In the genomic region with DNA sequence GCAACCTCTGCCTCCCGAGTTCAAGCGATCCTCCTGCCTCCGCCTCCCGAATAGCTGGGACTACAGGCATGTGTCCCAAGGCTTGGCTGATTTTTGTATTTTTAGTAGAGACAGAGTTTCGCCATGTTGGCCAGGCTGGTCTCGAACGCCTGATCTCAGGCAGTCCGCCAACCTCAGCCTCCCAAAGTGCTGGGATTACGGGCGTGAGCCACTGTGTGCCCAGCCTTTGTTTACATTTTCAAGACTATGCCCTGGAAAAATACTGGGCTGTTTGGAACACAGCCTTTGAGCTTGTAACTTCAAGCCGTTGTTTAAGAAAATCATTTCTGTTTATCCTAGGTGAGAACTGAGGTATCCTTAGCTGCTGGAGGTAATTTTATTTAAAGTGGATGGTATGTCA, we compare ENCODE assay signal across 10 cellular contexts. TPM values are rescaled to one million over a fixed set of nuclear protein-coding genes. Genes with fewer than 3 reads are reported as not detected.
DNase-seq lines count a peak whose midpoint lies in the region; ATAC-seq and TF ChIP-seq lines count a peak whose summit lies in the region.
"Had no signal": no experiment of that assay in that cellular context is flagged by ENCODE, and none has a peak within 500 bp of the region (broad histone marks: within the 10 kb centered on the region; RNA-seq: fewer than 3 reads in every experiment).

No MANE protein-coding gene starts in this region.

- no peak for TF ChIP-seq CTCF in colonic mucosa (IDR thresholded peaks at IDR 0.05)

- POLR2A ChIA-PET in HEK293T (lab: Yijun Ruan, JAX), result no interaction called here

- H3K27me3 ChIP-seq in colonic mucosa (no peaks in the 10 kb centered on the region), muscle layer of colon (ENCODE audit: control insufficient read depth in 1 of 2, insufficient read depth in 2 of 2, low read length in 2 of 2) (no peaks in the 10 kb centered on the region)

- ATAC-seq in stimulated activated naive CD8-positive, alpha-beta T cell treated with anti-CD3 and anti-CD28 coated beads, Interleukin-15, Interleukin-2, amounts not matched to agents 100 U/mL and 50 U/mL, for 24 hours, result no peak

- H3K9me3 ChIP-seq in colonic mucosa (no peaks in the 10 kb centered on the region), muscle layer of colon (ENCODE audit: low read length) (no peaks in the 10 kb centered on the region)

- no peaks in the 10 kb centered on the region for H3K9me3 Mint-ChIP-seq in stimulated activated naive CD8-positive, alpha-beta T cell treated with anti-CD3 and anti-CD28 coated beads, Interleukin-15, Interleukin-2, amounts not matched to agents 100 ng/mL and 50 ng/mL, for 24 hours

- H3K4me3 ChIP-seq in colonic mucosa (peak overlapping the region; percentile 99), muscle layer of colon (ENCODE audit: low read depth in 1 of 2, low read length in 2 of 2) (no peak overlapping the region)

- H3K4me1 Mint-ChIP-seq in stimulated activated naive CD8-positive, alpha-beta T cell treated with anti-CD3 and anti-CD28 coated beads, Interleukin-15, Interleukin-2, amounts not matched to agents 100 ng/mL and 50 ng/mL, for 24 hours (ENCODE audit: low read depth), result peaks cover 84% of the 10 kb centered on the region

- peaks cover 33% of the 10 kb centered on the region for H3K36me3 Mint-ChIP-seq in stimulated activated naive CD8-positive, alpha-beta T cell treated with anti-CD3 and anti-CD28 coated beads, Interleukin-15, Interleukin-2, amounts not matched to agents 100 ng/mL and 50 ng/mL, for 24 hours (ENCODE audit: low read depth)

- H3K4me1 ChIP-seq in colonic mucosa (peaks cover 19% of the 10 kb centered on the region), muscle layer of colon (ENCODE audit: insufficient read depth, low read length) (peaks cover 34% of the 10 kb centered on the region)

- no peak for DNase-seq in stimulated activated naive CD8-positive, alpha-beta T cell treated with anti-CD3 and anti-CD28 coated beads, Interleukin-15, Interleukin-2, amounts not matched to agents 100 U/mL and 50 U/mL, for 24 hours
- DNase-seq in colonic mucosa (peak; percentile 78), foreskin melanocyte (no peak), HT-29 (ENCODE audit: low spot score) (no peak), HEK293T (ENCODE audit: extremely low spot score) (no peak), NCI-H1694 (lab: John Stamatoyannopoulos, UW) (no peak)
- DNase-seq: NCI-H2227 treated with DMSO at 0.1 percent for 48 hours had no signal

- H3K27ac ChIP-seq in colonic mucosa, result peak overlapping the region; percentile 97
- H3K27ac ChIP-seq in muscle layer of colon (ENCODE audit: low read depth, low read length), result peak overlapping the region; percentile 27

- intact Hi-C loops in colonic mucosa (cut with DNase I), result no loop called here

- CTCF ChIA-PET in HEK293T (lab: Yijun Ruan, JAX), result interaction anchor here (1.1 kb wide), 1 partner anchor 65 kb away, joined by 4 read pairs; no protein-coding TSS in a partner anchor

- H3K36me3 ChIP-seq in colonic mucosa, result no peaks in the 10 kb centered on the region
- H3K36me3 ChIP-seq in muscle layer of colon (ENCODE audit: insufficient read depth, low read length), result peaks cover 5% of the 10 kb centered on the region

- H3K27me3 Mint-ChIP-seq in stimulated activated naive CD8-positive, alpha-beta T cell treated with anti-CD3 and anti-CD28 coated beads, Interleukin-15, Interleukin-2, amounts not matched to agents 100 ng/mL and 50 ng/mL, for 24 hours, result no peaks in the 10 kb centered on the region

- H3K27ac Mint-ChIP-seq in stimulated activated naive CD8-positive, alpha-beta T cell treated with anti-CD3 and anti-CD28 coated beads, Interleukin-15, Interleukin-2, amounts not matched to agents 100 ng/mL and 50 ng/mL, for 24 hours, result peak overlapping the region; percentile 31

- H3K9ac ChIP-seq in colonic mucosa (ENCODE audit: low read depth in 2 of 2, low read length in 2 of 2) (peak overlapping the region in 1 of 2 donors; percentile 73), muscle layer of colon (ENCODE audit: low read length) (no peak overlapping the region)

- H3K4me3 Mint-ChIP-seq in stimulated activated naive CD8-positive, alpha-beta T cell treated with anti-CD3 and anti-CD28 coated beads, Interleukin-15, Interleukin-2, amounts not matched to agents 100 ng/mL and 50 ng/mL, for 24 hours, result peak overlapping the region; percentile 5

TF ChIP-seq in HEK293T, 16 proteins besides CTCF, POLR2A, EP300 and RAD21:
- no peak for TF ChIP-seq TARDBP (IDR thresholded peaks at IDR 0.05)
- TF ChIP-seq FOXK2 (IDR thresholded peaks at IDR 0.05), result no peak
- TF ChIP-seq FOXM1 (IDR thresholded peaks at IDR 0.05; ENCODE audit: borderline replicate concordance), result no peak
- no peak for TF ChIP-seq ARNT (IDR thresholded peaks at IDR 0.05)
- no peak for TF ChIP-seq ZNF384 (IDR thresholded peaks at IDR 0.05)
- TF ChIP-seq BHLHE40 (IDR thresholded peaks at IDR 0.05; ENCODE audit: borderline replicate concordance), result no peak
- no peak for TF ChIP-seq L3MBTL2 (conservative IDR thresholded peaks at IDR 0.05)
- TF ChIP-seq SUZ12 (IDR thresholded peaks at IDR 0.05), result no peak
- no peak for TF ChIP-seq HDGF (IDR thresholded peaks at IDR 0.05; ENCODE audit: borderline replicate concordance)
- no peak for TF ChIP-seq ELF4 (IDR thresholded peaks at IDR 0.05)
- TF ChIP-seq FOXA1 (IDR thresholded peaks at IDR 0.05), result no peak
- TF ChIP-seq SP1 (IDR thresholded peaks at IDR 0.05), result no peak
- TF ChIP-seq CTBP1 (IDR thresholded peaks at IDR 0.05; ENCODE audit: borderline replicate concordance), result no peak
- no peak for TF ChIP-seq NFRKB (IDR thresholded peaks at IDR 0.05)
- no peak for TF ChIP-seq LEF1 (IDR thresholded peaks at IDR 0.05; ENCODE audit: borderline replicate concordance)
- no peak for TF ChIP-seq PKNOX1 (IDR thresholded peaks at IDR 0.05)

RNA-seq across cellular contexts. Expression of gene ZKSCAN1, which starts 1.9 kb away (rescaled TPM):
- 100 to 1,000 TPM in 1 of 2 donors, 10 to 100 TPM in 1; 96.1 to 147 TPM for total RNA-seq in colonic mucosa
- total RNA-seq in HT-29 (2014; rRNA removed; shearing (Covaris generic)), result 22.5 and 32.1 TPM in 2 replicates

RNA-seq across cellular contexts. Expression of gene ZSCAN21, which starts 32.3 kb away (rescaled TPM):
- total RNA-seq in colonic mucosa, result 1 to 10 TPM; 6.2 to 7.7 TPM
- 7.7 and 7.9 TPM in 2 replicates for total RNA-seq in HT-29 (2014; rRNA removed; shearing (Covaris generic))

RNA-seq across cellular contexts. Expression of gene AZGP1, which starts 41.5 kb away (rescaled TPM):
- total RNA-seq in colonic mucosa, result 1 to 10 TPM; 2.5 to 4.6 TPM
- total RNA-seq in HT-29 (2014; rRNA removed; shearing (Covaris generic)), result 42.3 and 43.2 TPM in 2 replicates
- total RNA-seq: renal cortical epithelial cell had no signal
